Comparison of ENCODE assay signal across 1 cellular context in the genomic region with DNA sequence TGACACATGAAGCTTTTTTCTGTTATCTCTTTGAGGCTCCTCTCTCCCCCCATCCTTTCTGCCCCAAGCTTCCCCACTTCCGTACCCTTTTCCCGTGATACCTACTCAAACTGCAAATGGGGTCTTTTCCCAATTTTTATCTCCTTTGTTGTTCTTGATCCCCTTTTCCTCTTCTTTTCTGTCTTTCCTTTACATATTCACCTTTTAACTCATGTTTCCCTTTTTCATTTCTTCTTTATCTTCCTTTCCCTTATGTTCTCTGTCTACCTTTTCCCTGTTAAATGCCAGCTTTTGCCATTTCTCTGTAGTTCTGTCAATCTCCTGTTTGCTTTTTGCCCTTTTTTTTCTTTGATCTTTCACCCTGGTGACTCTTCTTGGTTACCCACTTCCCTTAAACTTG.
TF ChIP-seq lines count a peak whose summit lies in the region.

No MANE protein-coding gene starts in this region.

TF ChIP-seq in H1, 55 proteins besides CTCF, POLR2A, EP300 and RAD21:
- TF ChIP-seq CBX8 (IDR thresholded peaks at IDR 0.05; ENCODE audit: borderline replicate concordance, low read depth, low read length) = 0 out of 2 replicates have a peak, but pooled peaks have one; percentile 31
- TF ChIP-seq SAP30 (IDR thresholded peaks at IDR 0.05; ENCODE audit: insufficient read depth, insufficient replicate concordance, low read length) = no peak
